10 cellular contexts compared by ENCODE assay signal in genomic region chr1:92487078-92487605, GRCh38. TPM values are rescaled to one million over a fixed set of nuclear protein-coding genes. Genes with fewer than 3 reads are reported as not detected.
DNase-seq lines count a peak whose midpoint lies in the region; ATAC-seq and TF ChIP-seq lines count a peak whose summit lies in the region.
"Had no signal": no experiment of that assay in that cellular context is flagged by ENCODE, and none has a peak within 500 bp of the region (broad histone marks: within the 10 kb centered on the region; RNA-seq: fewer than 3 reads in every experiment).

No MANE protein-coding gene starts in this region.

- TF ChIP-seq CTCF in A673 (conservative IDR thresholded peaks at IDR 0.05; ENCODE audit: low read depth, low read length) (no peak), astrocyte of the cerebellum (IDR thresholded peaks at IDR 0.05; ENCODE audit: low read depth, low read length, missing control alignments) (no peak), tibial artery (IDR thresholded peaks at IDR 0.05) (no peak)

- no peak for DNase-seq in A673 (ENCODE audit: low spot score)
- DNase-seq in astrocyte of the cerebellum (ENCODE audit: low read depth) = no peak
- DNase-seq in naive B cell = no peak
- no peak for DNase-seq in NCI-H1436 treated with DMSO at 0.1 percent for 48 hours (lab: John Stamatoyannopoulos, UW)
- DNase-seq in tibial artery = no peak
- DNase-seq in NCI-H82 treated with DMSO at 0.1 percent for 48 hours (lab: John Stamatoyannopoulos, UW; ENCODE audit: unreplicated experiment) = no peak
- DNase-seq: hippocampal formation, NCI-H2171 had no signal

- in situ Hi-C loops in astrocyte of the cerebellum (cut with HindIII; ENCODE audit: low sequenced_read_pairs) = no loop called here

- BruUV-seq in A673 (replicated peaks; lab: Mats Ljungman, UMichigan) = no TSS peak

- H3K27ac ChIP-seq in A673 (ENCODE audit: low read depth, low read length, poor library complexity, severe bottlenecking) = no peak overlapping the region
- no peak overlapping the region for H3K27ac ChIP-seq in tibial artery

- H3K36me3 ChIP-seq in A673 (ENCODE audit: insufficient read depth, low read length, poor library complexity, severe bottlenecking) (no peaks in the 10 kb centered on the region), tibial artery (no peaks in the 10 kb centered on the region)

- ATAC-seq in naive B cell (ENCODE audit: low read depth in 2 of 2) (no peak), GM21360 (IDR thresholded peaks at IDR 0.05; ENCODE audit: unreplicated experiment) (no peak)

- intact Hi-C loops in A673 (cut with micrococcal nuclease; ENCODE audit: unreplicated experiment) (loop anchor here (10.0 kb wide), 2 partner anchors 112 to 172 kb away; no protein-coding TSS in a partner anchor), tibial artery (cut with DNase I; ENCODE audit: low total_unique reads) (no loop called here)

- no peaks in the 10 kb centered on the region for H3K9me3 ChIP-seq in A673 (ENCODE audit: low read depth, low read length, poor library complexity, severe bottlenecking)
- no peaks in the 10 kb centered on the region for H3K9me3 ChIP-seq in tibial artery

- no peaks in the 10 kb centered on the region for H3K36me3 Mint-ChIP-seq in naive B cell

- peak overlapping the region in 1 of 6 donors; percentile 15 for H3K27ac Mint-ChIP-seq in naive B cell

- POLR2A ChIA-PET in A673 (lab: Charles Lee; ENCODE audit: low non-redundant PET) = no interaction called here

- peak overlapping the region; percentile 22 for H3K4me3 ChIP-seq in A673 (ENCODE audit: low read depth, low read length, poor library complexity, severe bottlenecking)
- peak overlapping the region; percentile 50 for H3K4me3 ChIP-seq in astrocyte of the cerebellum (ENCODE audit: low read depth, low read length)
- H3K4me3 ChIP-seq in tibial artery = peak overlapping the region in 1 of 2 donors; percentile 49

- no peaks in the 10 kb centered on the region for H3K9me3 Mint-ChIP-seq in naive B cell

- H3K27me3 ChIP-seq in A673 (replicated peaks; ENCODE audit: insufficient read depth, low read depth, low read length, poor library complexity) (peaks cover 62% of the 10 kb centered on the region), tibial artery (peaks cover 3 to 60% of the 10 kb centered on the region in 2 donors)

- H3K4me3 Mint-ChIP-seq in naive B cell = peak overlapping the region; percentile 44 to 95 (median 78)

- peak; percentile 10 for TF ChIP-seq POLR2A in GM19193 (IDR thresholded peaks at IDR 0.05; ENCODE audit: extremely low read depth, insufficient read depth, insufficient read length)

- H3K4me1 ChIP-seq in A673 (ENCODE audit: insufficient read depth, low read length, poor library complexity, severe bottlenecking) (peaks cover 22% of the 10 kb centered on the region), tibial artery (peaks cover 5 to 48% (median 47%) of the 10 kb centered on the region in 4 donors)

- CTCF ChIA-PET in A673 (lab: Charles Lee) = interaction anchor here (0.7 kb wide), 1 partner anchor 195 kb away, joined by 3 read pairs; no protein-coding TSS in a partner anchor

- H3K27me3 Mint-ChIP-seq in naive B cell = peaks cover 36 to 46% (median 37%) of the 10 kb centered on the region in 3 donors

- peaks cover 29 to 39% (median 31%) of the 10 kb centered on the region in 3 donors for H3K4me1 Mint-ChIP-seq in naive B cell

RNA-seq across cellular contexts. Expression of gene GFI1, which starts 0.4 kb away (rescaled TPM):
- 0.42 and 0.52 TPM in 2 replicates for total RNA-seq in A673 (2021)
- under 1 TPM in 3 of 6 donors, not detected in 3; 0.11 to 0.23 (median 0.20) TPM for polyA plus RNA-seq in naive B cell (ENCODE audit: low read depth in 6 of 6)
